Comparison of ENCODE assay signal across 8 cellular contexts in genomic region chr11:67420646-67421420, GRCh38. TPM values are rescaled to one million over a fixed set of nuclear protein-coding genes. Genes with fewer than 3 reads are reported as not detected.
A peak's percentile ranks its signal among the peaks of the same experiment; 100 is the strongest.
DNase-seq lines count a peak whose midpoint lies in the region; ATAC-seq and TF ChIP-seq lines count a peak whose summit lies in the region.

No MANE protein-coding gene starts in this region.

- no peak for TF ChIP-seq CTCF in AG09309 (IDR thresholded peaks at IDR 0.05; ENCODE audit: control insufficient read depth, insufficient read depth, low read depth, low read length, missing control alignments)

- H3K4me3 ChIP-seq in AG09309 (ENCODE audit: control insufficient read depth, low read depth, low read length) = peak overlapping the region; percentile 36

- DNase-seq in AG09309 (ENCODE audit: low read depth) (peak; percentile 20), NCI-H460 (ENCODE audit: extremely low read depth, low read depth) (peak; percentile 82), cerebellar nuclear complex (lab: John Stamatoyannopoulos, UW) (peak; percentile 32 to 76), kidney tubule cell (ENCODE audit: low spot score) (peak; percentile 95)
- DNase-seq in activated CD4-positive, alpha-beta T cell treated with anti-CD3 and anti-CD28 coated beads for 1 hour = peak; percentile 99
- peak; percentile 99 to 100 for DNase-seq in stimulated activated CD4-positive, alpha-beta T cell treated with anti-CD3 and anti-CD28 coated beads, Interleukin-1b, Interleukin-23, amount 100 ng/mL, for 1 hour (ENCODE audit: low read depth in 2 of 2)

- ATAC-seq in GM19035 (IDR thresholded peaks at IDR 0.05; ENCODE audit: unreplicated experiment) (peak; percentile 85), HG03432 (IDR thresholded peaks at IDR 0.05; ENCODE audit: unreplicated experiment) (peak; percentile 83)

RNA-seq across cellular contexts. Expression of gene CARNS1, which starts 5.4 kb away (rescaled TPM):
- total RNA-seq in NCI-H460 (2014; rRNA removed; shearing (Covaris generic)) = 0.09 and 0.12 TPM in 2 replicates
- polyA plus RNA-seq in NCI-H460 (2014; cell fraction: nucleus; rRNA removed) = 0.39 TPM in 1 of 2 replicates, not detected in the other

RNA-seq across cellular contexts. Expression of gene RPS6KB2, which starts 7.5 kb away (rescaled TPM):
- 21.6 and 23.6 TPM in 2 replicates for total RNA-seq in NCI-H460 (2014; rRNA removed; shearing (Covaris generic))
- polyA plus RNA-seq in NCI-H460 (2014; cell fraction: nucleus; rRNA removed) = 127 and 136 TPM in 2 replicates

RNA-seq across cellular contexts. Expression of gene PTPRCAP, which starts 16.6 kb away (rescaled TPM):
- total RNA-seq in NCI-H460 (2014; rRNA removed; shearing (Covaris generic)) = not detected in 2 replicates
- 1.8 and 2.7 TPM in 2 replicates for polyA plus RNA-seq in NCI-H460 (2014; cell fraction: nucleus; rRNA removed)

RNA-seq across cellular contexts. Expression of gene TBC1D10C, which starts 16.9 kb away (rescaled TPM):
- total RNA-seq in NCI-H460 (2014; rRNA removed; shearing (Covaris generic)) = not detected in 2 replicates
- not detected in 2 replicates for polyA plus RNA-seq in NCI-H460 (2014; cell fraction: nucleus; rRNA removed)

RNA-seq across cellular contexts. Expression of gene PPP1CA, which starts 19.2 kb away (rescaled TPM):
- 137 and 159 TPM in 2 replicates for total RNA-seq in NCI-H460 (2014; rRNA removed; shearing (Covaris generic))
- polyA plus RNA-seq in NCI-H460 (2014; cell fraction: nucleus; rRNA removed) = 105 and 122 TPM in 2 replicates

Comparison
In these comparisons a context has a peak if more than half of its experiments do, and no peak if none do; other contexts are left out.
1. Peak in every context shown above with its lines: DNase-seq, ATAC-seq and H3K4me3 ChIP-seq.
2. DNase-seq: peak in every context shown above with its lines; median percentile 100 in stimulated activated CD4-positive, alpha-beta T cell treated with anti-CD3 and anti-CD28 coated beads, Interleukin-1b, Interleukin-23, amount 100 ng/mL, for 1 hour; 99 in activated CD4-positive, alpha-beta T cell treated with anti-CD3 and anti-CD28 coated beads for 1 hour; 95 in kidney tubule cell; 82 in NCI-H460; 54 in cerebellar nuclear complex; 20 in AG09309.